2 cellular contexts compared by ENCODE assay signal in genomic region chr2:172930871-172931255, GRCh38.
TF ChIP-seq lines count a peak whose summit lies in the region.

No MANE protein-coding gene starts in this region.

TF ChIP-seq in IMR-90, 13 proteins besides CTCF, POLR2A, EP300 and RAD21:
- TF ChIP-seq MAZ (IDR thresholded peaks at IDR 0.05; ENCODE audit: borderline replicate concordance, low read depth, low read length) (no peak), CEBPB (IDR thresholded peaks at IDR 0.05; ENCODE audit: low read depth, low read length) (no peak), RFX5 (IDR thresholded peaks at IDR 0.05; ENCODE audit: low read depth, low read length) (no peak), ELK1 (IDR thresholded peaks at IDR 0.05; ENCODE audit: borderline replicate concordance, low read depth, low read length) (no peak), NFE2L2 (IDR thresholded peaks at IDR 0.05; ENCODE audit: low read depth, low read length) (no peak), CHD1 (IDR thresholded peaks at IDR 0.05; ENCODE audit: low read depth, low read length) (no peak), MXI1 (IDR thresholded peaks at IDR 0.05; ENCODE audit: borderline replicate concordance, low read depth, low read length) (no peak), RCOR1 (IDR thresholded peaks at IDR 0.05; ENCODE audit: insufficient replicate concordance, low read length) (no peak), MAFK (IDR thresholded peaks at IDR 0.05; ENCODE audit: low read depth, low read length) (no peak), BHLHE40 (IDR thresholded peaks at IDR 0.05; ENCODE audit: low read depth, low read length) (no peak), FOS (IDR thresholded peaks at IDR 0.05; ENCODE audit: low read depth, low read length) (no peak), SMC3 (IDR thresholded peaks at IDR 0.05; ENCODE audit: low read depth, low read length) (no peak)
- TF ChIP-seq, protein P1, sequence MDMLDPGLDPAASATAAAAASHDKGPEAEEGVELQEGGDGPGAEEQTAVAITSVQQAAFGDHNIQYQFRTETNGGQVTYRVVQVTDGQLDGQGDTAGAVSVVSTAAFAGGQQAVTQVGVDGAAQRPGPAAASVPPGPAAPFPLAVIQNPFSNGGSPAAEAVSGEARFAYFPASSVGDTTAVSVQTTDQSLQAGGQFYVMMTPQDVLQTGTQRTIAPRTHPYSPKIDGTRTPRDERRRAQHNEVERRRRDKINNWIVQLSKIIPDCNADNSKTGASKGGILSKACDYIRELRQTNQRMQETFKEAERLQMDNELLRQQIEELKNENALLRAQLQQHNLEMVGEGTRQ (IDR thresholded peaks at IDR 0.05; ENCODE audit: low read depth, low read length), result no peak

TF ChIP-seq in endothelial cell of umbilical vein, 7 proteins besides CTCF, POLR2A, EP300 and RAD21:
- no peak for TF ChIP-seq GATA2 (IDR thresholded peaks at IDR 0.05; ENCODE audit: insufficient read depth, insufficient read length, low read depth, low read length)
- no peak for TF ChIP-seq JUN (IDR thresholded peaks at IDR 0.05; ENCODE audit: borderline replicate concordance, insufficient read depth, insufficient read length, low read depth)
- TF ChIP-seq POLR2AphosphoS5 (IDR thresholded peaks at IDR 0.05; ENCODE audit: insufficient read depth, low read depth, low read length), result no peak
- TF ChIP-seq FOS (IDR thresholded peaks at IDR 0.05; ENCODE audit: borderline replicate concordance, insufficient read depth, low read length), result no peak
- no peak for TF ChIP-seq EZH2 (IDR thresholded peaks at IDR 0.05; ENCODE audit: borderline replicate concordance, low read depth, low read length, severe bottlenecking)
- TF ChIP-seq MYC (IDR thresholded peaks at IDR 0.05; ENCODE audit: low read depth, low read length), result no peak
- TF ChIP-seq, protein P2, sequence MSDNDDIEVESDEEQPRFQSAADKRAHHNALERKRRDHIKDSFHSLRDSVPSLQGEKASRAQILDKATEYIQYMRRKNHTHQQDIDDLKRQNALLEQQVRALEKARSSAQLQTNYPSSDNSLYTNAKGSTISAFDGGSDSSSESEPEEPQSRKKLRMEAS (IDR thresholded peaks at IDR 0.05; ENCODE audit: insufficient read depth, insufficient read length), result no peak
